ENCODE assay signal across 18 cellular contexts in the genomic region with DNA sequence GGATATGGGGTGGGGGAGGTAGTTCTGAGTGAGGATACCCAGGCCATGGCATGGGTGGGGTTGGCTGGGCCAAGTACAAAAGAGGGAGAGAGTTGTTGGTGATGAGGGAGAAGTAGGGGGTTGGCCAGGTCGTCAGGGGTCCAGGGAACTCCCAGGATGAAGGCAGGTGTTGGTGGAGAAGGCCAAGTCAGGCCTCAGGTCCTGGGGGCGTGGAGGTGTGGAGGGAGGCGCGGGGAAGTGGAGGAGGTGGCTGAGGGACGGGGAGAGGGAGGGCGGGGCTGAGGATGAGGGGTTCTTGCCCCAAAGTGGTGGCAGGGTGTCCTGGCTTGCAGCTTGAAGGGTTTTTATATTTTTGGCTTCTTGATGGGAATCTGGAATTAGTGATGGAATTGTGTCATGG.
DNase-seq lines count a peak whose midpoint lies in the region; ATAC-seq and TF ChIP-seq lines count a peak whose summit lies in the region.
"Had no signal": no experiment of that assay in that cellular context is flagged by ENCODE, and none has a peak within 500 bp of the region (broad histone marks: within the 10 kb centered on the region; RNA-seq: fewer than 3 reads in every experiment).

No MANE protein-coding gene starts in this region.

- no peaks in the 10 kb centered on the region for H3K4me1 ChIP-seq in HEK293 (ENCODE audit: control insufficient read depth, insufficient read depth, low read length)
- H3K4me1 ChIP-seq in neuronal stem cell (ENCODE audit: control insufficient read depth in 2 of 2, insufficient read depth in 1 of 2, low read depth in 1 of 2, low read length in 2 of 2), result peaks cover 3 to 4% of the 10 kb centered on the region in 2 donors
- peaks cover 41% of the 10 kb centered on the region for H3K4me1 ChIP-seq in psoas muscle
- H3K4me1 ChIP-seq: Caco-2 had no signal

- H4K91ac ChIP-seq in neuronal stem cell (ENCODE audit: low read depth, low read length, poor library complexity), result no peak overlapping the region

- DNase-seq in RWPE1 (ENCODE audit: low spot score), result no peak
- DNase-seq in neuronal stem cell (ENCODE audit: low spot score), result no peak
- no peak for DNase-seq in psoas muscle
- DNase-seq in effector CD4-positive, alpha-beta T cell, result no peak
- no peak for DNase-seq in activated CD4-positive, alpha-beta T cell treated with anti-CD3 and anti-CD28 coated beads, Interleukin-2, amount 50 U/mL, for 4 hours
- no peak for DNase-seq in activated CD4-positive, alpha-beta T cell treated with anti-CD3 and anti-CD28 coated beads for 4 hours
- DNase-seq: Caco-2; CD4-positive, CD25-positive, alpha-beta regulatory T cell; CD8-positive, alpha-beta T cell; DMS153; DND-41; GOT3; H7; HCEC 1CT had no signal

- H3K4ac ChIP-seq in neuronal stem cell (ENCODE audit: low read length), result no peak overlapping the region

- WGBS in neuronal stem cell (ENCODE audit: extremely low coverage in 2 of 2, insufficient read length in 2 of 2, insufficient replicate concordance in 1 of 2), 2 donors, result no CpG with 5 or more reads among the region's 6 CpGs
- 90 to 91% (median 91%) methylated on average over 5 to 6 of the region's 6 CpGs for WGBS in psoas muscle, 3 donors

- peak overlapping the region; percentile 9 for H3K18ac ChIP-seq in neuronal stem cell (ENCODE audit: low read length)

- no peak for TF ChIP-seq CTCF in HEK293 (tag by site-specific recombination; IDR thresholded peaks at IDR 0.05)
- no peak for TF ChIP-seq CTCF in RWPE1 (conservative IDR thresholded peaks at IDR 0.05; ENCODE audit: low read depth)
- TF ChIP-seq CTCF in psoas muscle (IDR thresholded peaks at IDR 0.05), result no peak

- H3K27ac ChIP-seq in HEK293 (ENCODE audit: extremely low read depth, low read depth, low read length), result no peak overlapping the region
- H3K27ac ChIP-seq in RWPE1, result peak overlapping the region; percentile 52
- H3K27ac ChIP-seq in neuronal stem cell (replicated peaks; ENCODE audit: low read length), result no peak overlapping the region
- peak overlapping the region; percentile 93 for H3K27ac ChIP-seq in psoas muscle
- H3K27ac ChIP-seq: BLaER1, C4-2B had no signal

- H4K8ac ChIP-seq in neuronal stem cell (ENCODE audit: low read depth, low read length), result no peak overlapping the region

- POLR2A ChIA-PET in HEK293 (lab: Yijun Ruan, JAX) (no interaction called here), RWPE1 (lab: Yijun Ruan, JAX; ENCODE audit: low non-redundant PET) (no interaction called here)

- H2BK120ac ChIP-seq in neuronal stem cell (ENCODE audit: low read depth, low read length), result no peak overlapping the region

- intact Hi-C loops in psoas muscle (cut with DNase I), result loop anchor here in 1 of 2 donors (2.0 kb wide), 1 partner anchor 64 kb away; no protein-coding TSS in a partner anchor

- H2AK5ac ChIP-seq in neuronal stem cell (ENCODE audit: low read depth, low read length), result no peak overlapping the region

- no peaks in the 10 kb centered on the region for H3K9me3 ChIP-seq in HEK293 (ENCODE audit: control insufficient read depth, insufficient read depth, low read depth, low read length)
- H3K9me3 ChIP-seq in neuronal stem cell (replicated peaks in 1 of 2; ENCODE audit: control insufficient read depth in 2 of 2, insufficient read depth in 1 of 2, low read depth in 1 of 2, low read length in 2 of 2), result peaks cover 0 to 6% of the 10 kb centered on the region in 2 donors
- no peaks in the 10 kb centered on the region for H3K9me3 ChIP-seq in psoas muscle
- H3K9me3 ChIP-seq: BLaER1, Caco-2 had no signal

- no peak overlapping the region for H3K14ac ChIP-seq in neuronal stem cell (ENCODE audit: low read length)

- H2BK5ac ChIP-seq in neuronal stem cell (ENCODE audit: low read length), result no peak overlapping the region

- no peak overlapping the region for H3K9ac ChIP-seq in neuronal stem cell (ENCODE audit: low read depth, low read length, poor library complexity)
- H3K9ac ChIP-seq: BLaER1 had no signal

- no peaks in the 10 kb centered on the region for H3K36me3 ChIP-seq in HEK293 (ENCODE audit: control insufficient read depth in 2 of 2, insufficient read depth in 1 of 2, low read length in 2 of 2)
- H3K36me3 ChIP-seq in neuronal stem cell (replicated peaks in 1 of 2; ENCODE audit: control insufficient read depth in 2 of 2, insufficient read depth in 2 of 2, low read length in 2 of 2), result peaks cover 0 to 3% of the 10 kb centered on the region in 2 donors
- no peaks in the 10 kb centered on the region for H3K36me3 ChIP-seq in psoas muscle (ENCODE audit: insufficient read depth in 1 of 2, low read depth in 1 of 2)
- H3K36me3 ChIP-seq: BLaER1 had no signal

- no peaks in the 10 kb centered on the region for H3K27me3 ChIP-seq in neuronal stem cell (ENCODE audit: control insufficient read depth in 3 of 3, insufficient read depth in 3 of 3, low read depth in 1 of 3, low read length in 3 of 3)
- H3K27me3 ChIP-seq in psoas muscle (ENCODE audit: insufficient read depth in 3 of 3, low read length in 2 of 3), result no peaks in the 10 kb centered on the region
- H3K27me3 ChIP-seq: BLaER1 had no signal

- H2AFZ ChIP-seq in neuronal stem cell (ENCODE audit: low read length), result no peak overlapping the region

- H3K23ac ChIP-seq in neuronal stem cell (ENCODE audit: low read depth, low read length, poor library complexity), result no peak overlapping the region

- no peak overlapping the region for H3K4me2 ChIP-seq in neuronal stem cell (ENCODE audit: insufficient read depth, low read length, poor library complexity, severe bottlenecking)
- H3K4me2 ChIP-seq: BLaER1 had no signal

- ATAC-seq in psoas muscle, result no peak
- ATAC-seq in HG02938 (IDR thresholded peaks at IDR 0.05; ENCODE audit: unreplicated experiment), result no peak
- ATAC-seq: CD8-positive, alpha-beta T cell had no signal

- H3K4me3 ChIP-seq in HEK293 (ENCODE audit: low read depth, low read length), result no peak overlapping the region
- no peak overlapping the region for H3K4me3 ChIP-seq in neuronal stem cell (ENCODE audit: low read length in 2 of 2)
- H3K4me3 ChIP-seq in psoas muscle, result no peak overlapping the region
- H3K4me3 ChIP-seq: BLaER1 had no signal

- peaks cover 4% of the 10 kb centered on the region for H3K79me1 ChIP-seq in neuronal stem cell (ENCODE audit: low read depth, low read length)

- no peak overlapping the region for H2BK15ac ChIP-seq in neuronal stem cell (ENCODE audit: low read length)

- H2BK12ac ChIP-seq in neuronal stem cell (ENCODE audit: low read length), result no peak overlapping the region

- CTCF ChIA-PET in HEK293 (lab: Yijun Ruan, JAX) (no interaction called here), RWPE1 (lab: Yijun Ruan, JAX) (no interaction called here)

TF ChIP-seq in HEK293, 187 proteins besides CTCF, POLR2A, EP300 and RAD21:
- TF ChIP-seq ZNF660 (tag by site-specific recombination; IDR thresholded peaks at IDR 0.05), result no peak
- 0 out of 2 replicates have a peak, but pooled peaks have one; percentile 31 for TF ChIP-seq ZFHX2 (tag by site-specific recombination; conservative IDR thresholded peaks at IDR 0.05)
- TF ChIP-seq ZNF350 (tag by site-specific recombination; IDR thresholded peaks at IDR 0.05), result no peak

Comparison
In these comparisons a context has a peak if more than half of its experiments do, and no peak if none do; other contexts are left out.
1. H3K27ac ChIP-seq: peak in RWPE1 (single experiment) and psoas muscle (single experiment); none in HEK293 (single experiment) and neuronal stem cell (single experiment).